8 cellular contexts compared by ENCODE assay signal in genomic region chr1:197144570-197145325, GRCh38. TPM values are rescaled to one million over a fixed set of nuclear protein-coding genes. Genes with fewer than 3 reads are reported as not detected.
DNase-seq lines count a peak whose midpoint lies in the region; ATAC-seq, FAIRE-seq and TF ChIP-seq lines count a peak whose summit lies in the region.

No MANE protein-coding gene starts in this region.

- H3K27me3 Mint-ChIP-seq in central memory CD8-positive, alpha-beta T cell = no peaks in the 10 kb centered on the region

- no peaks in the 10 kb centered on the region for H4K20me1 ChIP-seq in osteoblast (ENCODE audit: insufficient read depth, low read length)

- ATAC-seq in central memory CD8-positive, alpha-beta T cell (replicated peaks; ENCODE audit: extremely low read depth, poor library complexity, severe bottlenecking) = no peak
- ATAC-seq in pancreas = no peak
- no peak for ATAC-seq in GM19328 (IDR thresholded peaks at IDR 0.05; ENCODE audit: unreplicated experiment)

- H3K4me3 ChIP-seq in osteoblast (ENCODE audit: insufficient read depth, low read length) (peak overlapping the region; percentile 92), pancreas (no peak overlapping the region), ovary (no peak overlapping the region)

- H3K9me3 Mint-ChIP-seq in central memory CD8-positive, alpha-beta T cell = no peaks in the 10 kb centered on the region

- peaks cover 8% of the 10 kb centered on the region for H3K4me1 Mint-ChIP-seq in central memory CD8-positive, alpha-beta T cell

- H3K27me3 ChIP-seq in osteoblast (ENCODE audit: insufficient read depth, low read length) = no peaks in the 10 kb centered on the region
- no peaks in the 10 kb centered on the region for H3K27me3 ChIP-seq in pancreas
- H3K27me3 ChIP-seq in ovary = no peaks in the 10 kb centered on the region

- peaks cover 5% of the 10 kb centered on the region for H3K36me3 Mint-ChIP-seq in central memory CD8-positive, alpha-beta T cell (ENCODE audit: insufficient read depth)

- H3K9me3 ChIP-seq in osteoblast (ENCODE audit: low read depth, low read length) (no peaks in the 10 kb centered on the region), pancreas (no peaks in the 10 kb centered on the region), ovary (no peaks in the 10 kb centered on the region)

- intact Hi-C loops in pancreas (cut with DNase I) (no loop called here), ovary (cut with DNase I) (no loop called here)

- peak; percentile 22 for DNase-seq in NCI-H2107 treated with DMSO at 0.1 percent for 48 hours (lab: John Stamatoyannopoulos, UW; ENCODE audit: unreplicated experiment)
- DNase-seq in NCI-H2107 (lab: John Stamatoyannopoulos, UW) = no peak
- peak; percentile 30 for DNase-seq in NCI-H460 (ENCODE audit: extremely low read depth, low read depth)
- DNase-seq in central memory CD8-positive, alpha-beta T cell (ENCODE audit: low spot score in 2 of 2) = no peak
- DNase-seq in osteoblast (ENCODE audit: insufficient read length, low spot score, missing footprints) = peak; percentile 8
- no peak for DNase-seq in pancreas
- DNase-seq in ovary = no peak

- WGBS in pancreas, 2 donors = 77 to 78% methylated on average over 5 of the region's 5 CpGs
- 49 to 61% (median 51%) methylated on average over 5 of the region's 5 CpGs for WGBS in ovary, 3 donors

- FAIRE-seq in pancreas (lab: Jason Lieb, UNC) = no peak

- no peak overlapping the region for H3K27ac Mint-ChIP-seq in central memory CD8-positive, alpha-beta T cell (ENCODE audit: low read depth)

- peaks cover 65% of the 10 kb centered on the region for H3K79me2 ChIP-seq in osteoblast (ENCODE audit: insufficient read depth, low read length)

- TF ChIP-seq POLR2A in ovary (IDR thresholded peaks at IDR 0.05) = no peak

- TF ChIP-seq CTCF in osteoblast (IDR thresholded peaks at IDR 0.05; ENCODE audit: extremely low read depth, low read depth, low read length) (no peak), pancreas (IDR thresholded peaks at IDR 0.05) (no peak), ovary (IDR thresholded peaks at IDR 0.05) (no peak)

- H3K4me1 ChIP-seq in osteoblast (ENCODE audit: insufficient read depth, low read length) = peaks cover 16% of the 10 kb centered on the region
- no peaks in the 10 kb centered on the region for H3K4me1 ChIP-seq in pancreas
- peaks cover 2% of the 10 kb centered on the region for H3K4me1 ChIP-seq in ovary (ENCODE audit: insufficient read depth)

- peak overlapping the region; percentile 86 for H3K4me2 ChIP-seq in osteoblast (ENCODE audit: insufficient read depth, low read length)

- peak overlapping the region; percentile 81 for H2AFZ ChIP-seq in osteoblast (ENCODE audit: low read length)

- H3K27ac ChIP-seq in osteoblast (ENCODE audit: low read depth, low read length) (peak overlapping the region; percentile 62), pancreas (no peak overlapping the region), ovary (no peak overlapping the region)

- H3K4me3 Mint-ChIP-seq in central memory CD8-positive, alpha-beta T cell = peak overlapping the region; percentile 90

- no peak for TF ChIP-seq EP300 in ovary (IDR thresholded peaks at IDR 0.05)

- H3K36me3 ChIP-seq in osteoblast (ENCODE audit: insufficient read depth, low read length) (no peaks in the 10 kb centered on the region), pancreas (no peaks in the 10 kb centered on the region), ovary (no peaks in the 10 kb centered on the region)

RNA-seq across cellular contexts. Expression of gene ASPM, which starts 1.7 kb away (rescaled TPM):
- total RNA-seq in NCI-H460 (2014; rRNA removed; shearing (Covaris generic)) = 57.8 and 67.7 TPM in 2 replicates
- polyA plus RNA-seq in NCI-H460 (2014; cell fraction: nucleus; rRNA removed) = 62.7 and 98.9 TPM in 2 replicates
- 5.1 and 5.6 TPM in 2 replicates for total RNA-seq in osteoblast
- under 1 TPM; under 0.01 to 0.72 (median 0.17) TPM for total RNA-seq in pancreas
- under 1 TPM; 0.02 to 0.08 TPM for polyA plus RNA-seq in pancreas
- under 1 TPM; 0.10 to 0.89 (median 0.33) TPM for total RNA-seq in ovary
- polyA plus RNA-seq in ovary = under 1 TPM; 0.31 to 0.75 TPM

RNA-seq across cellular contexts. Expression of gene ZBTB41, which starts 56.3 kb away (rescaled TPM):
- 124 and 137 TPM in 2 replicates for total RNA-seq in NCI-H460 (2014; rRNA removed; shearing (Covaris generic))
- 60.9 and 95.1 TPM in 2 replicates for polyA plus RNA-seq in NCI-H460 (2014; cell fraction: nucleus; rRNA removed)
- total RNA-seq in osteoblast = 25.9 and 27.9 TPM in 2 replicates
- total RNA-seq in pancreas = 10 to 100 TPM in 1 of 6 donors, 1 to 10 TPM in 5; 4.8 to 10.5 (median 6.1) TPM
- 1 to 10 TPM; 1.3 to 3.2 TPM for polyA plus RNA-seq in pancreas
- 10 to 100 TPM; 11.4 to 21.5 (median 15.2) TPM for total RNA-seq in ovary
- 1 to 10 TPM; 4.9 to 5.6 TPM for polyA plus RNA-seq in ovary

Comparison
In these comparisons a context has a peak if more than half of its experiments do, and no peak if none do; other contexts are left out.
1. DNase-seq: peak in NCI-H2107 treated with DMSO at 0.1 percent for 48 hours (single experiment), NCI-H460 (single experiment) and osteoblast (single experiment); none in NCI-H2107 (single experiment), central memory CD8-positive, alpha-beta T cell (0 of 2), pancreas (0 of 6) and ovary (0 of 5).